In the genomic region with DNA sequence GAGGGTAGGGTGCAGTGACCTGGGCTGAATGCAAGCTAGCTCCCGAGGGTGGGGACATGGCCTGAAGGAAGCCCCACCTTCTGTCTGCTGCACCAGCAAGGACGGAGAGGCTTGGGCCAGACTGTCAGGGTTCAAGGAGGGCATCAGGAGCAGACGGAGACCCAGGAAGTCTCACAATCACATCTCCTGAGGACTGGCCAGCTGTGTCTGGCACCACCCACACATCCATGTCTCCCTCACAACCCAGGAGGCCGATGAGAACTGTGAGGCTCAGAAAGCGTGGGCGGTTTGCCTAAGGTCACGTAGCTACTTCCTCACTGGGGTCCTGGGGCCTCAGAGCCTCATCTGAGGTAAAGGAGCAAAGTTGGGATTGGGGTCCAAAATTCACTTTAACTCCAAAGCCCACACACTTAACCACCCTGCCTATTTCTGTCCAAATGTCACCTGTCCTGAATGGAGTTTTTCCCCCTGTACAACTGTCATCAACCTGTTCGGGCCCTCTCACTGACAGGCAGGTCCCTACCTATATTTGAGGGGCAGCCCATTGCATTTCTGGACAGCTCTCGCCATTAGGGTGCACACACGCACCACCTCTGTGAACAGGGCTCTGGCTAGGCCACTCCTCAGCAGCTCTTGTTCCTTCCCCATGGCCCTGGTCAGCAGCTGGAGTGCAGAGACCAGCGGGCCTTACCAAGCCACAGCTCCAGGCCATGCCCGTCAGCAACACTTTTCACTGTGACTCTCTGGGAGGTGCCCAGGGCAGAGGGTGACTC, we compare ENCODE assay signal across 14 cellular contexts. TPM values are rescaled to one million over a fixed set of nuclear protein-coding genes. Genes with fewer than 3 reads are reported as not detected.
DNase-seq lines count a peak whose midpoint lies in the region; ATAC-seq, FAIRE-seq and TF ChIP-seq lines count a peak whose summit lies in the region.
"Had no signal": no experiment of that assay in that cellular context is flagged by ENCODE, and none has a peak within 500 bp of the region (broad histone marks: within the 10 kb centered on the region; RNA-seq: fewer than 3 reads in every experiment).

No MANE protein-coding gene starts in this region.

- peaks cover 30 to 52% (median 47%) of the 10 kb centered on the region in 10 experiments for H3K4me1 ChIP-seq in BLaER1 treated with 17β-estradiol and CSF1 and Interleukin-3, amounts not matched to agents 10 nM and 100 nM
- peaks cover 0 to 3% of the 10 kb centered on the region in 2 experiments; a peak in 1 of 4 replicates for H3K4me1 ChIP-seq in SK-N-SH (ENCODE audit: control insufficient read depth in 1 of 2, insufficient read depth in 2 of 2, low read depth in 1 of 2, low read length in 1 of 2)

- H4K20me1 ChIP-seq in BLaER1 treated with 17β-estradiol and CSF1 and Interleukin-3, amounts not matched to agents 10 nM and 100 nM, result no peaks in the 10 kb centered on the region; a peak in 1 of 22 replicates
- no peaks in the 10 kb centered on the region for H4K20me1 ChIP-seq in SK-N-SH (ENCODE audit: insufficient read depth)

- 0 out of 2 replicates have a peak, but pooled peaks have one; percentile 18 for TF ChIP-seq POLR2A in GM12892 (IDR thresholded peaks at IDR 0.05; ENCODE audit: low read depth, low read length)

- no peak overlapping the region for H2AFZ ChIP-seq in SK-N-SH (ENCODE audit: low read depth)

- peak overlapping the region; percentile 63 to 87 (median 76) for H3K4me2 ChIP-seq in BLaER1 treated with 17β-estradiol and CSF1 and Interleukin-3, amounts not matched to agents 10 nM and 100 nM
- no peak overlapping the region for H3K4me2 ChIP-seq in SK-N-SH

- H3K9me2 ChIP-seq in SK-N-SH, result no peaks in the 10 kb centered on the region

- H3K36me3 ChIP-seq in BLaER1 treated with 17β-estradiol and CSF1 and Interleukin-3, amounts not matched to agents 10 nM and 100 nM, result no peaks in the 10 kb centered on the region
- no peaks in the 10 kb centered on the region for H3K36me3 ChIP-seq in SK-N-SH (replicated peaks in 1 of 2; ENCODE audit: control insufficient read depth in 1 of 2, insufficient read depth in 2 of 2, low read length in 1 of 2)
- H3K36me3 ChIP-seq: adrenal gland had no signal

- CTCF ChIA-PET in SK-N-SH (lab: Yijun Ruan, JAX), result interaction anchor here (0.9 to 1.5 kb wide), 3 partner anchors 50 to 423 kb away, joined by 3 read pairs; no protein-coding TSS in a partner anchor

- no peaks in the 10 kb centered on the region for H3K36me3 Mint-ChIP-seq in naive thymus-derived CD8-positive, alpha-beta T cell
- H3K36me3 Mint-ChIP-seq: CD4-positive, alpha-beta memory T cell had no signal

- H3K9ac ChIP-seq in BLaER1 treated with 17β-estradiol and CSF1 and Interleukin-3, amounts not matched to agents 10 nM and 100 nM, result peak overlapping the region in 2 of 11 experiments; percentile 26 to 34; a peak in 3 of 22 replicates
- no peak overlapping the region for H3K9ac ChIP-seq in SK-N-SH

- H3K27ac ChIP-seq in BLaER1 treated with 17β-estradiol and CSF1 and Interleukin-3, amounts not matched to agents 10 nM and 100 nM, result peak overlapping the region in 4 of 11 experiments; percentile 3 to 45 (median 34); a peak in 4 of 22 replicates
- H3K27ac ChIP-seq in SK-N-SH (ENCODE audit: low read depth in 2 of 2, low read length in 1 of 2), result no peak overlapping the region
- H3K27ac ChIP-seq: adrenal gland had no signal

- 0 out of 2 replicates have a peak, but pooled peaks have one; percentile 8 for TF ChIP-seq CTCF in SK-N-SH (IDR thresholded peaks at IDR 0.05)
- no peak for TF ChIP-seq CTCF in fibroblast of mammary gland (conservative IDR thresholded peaks at IDR 0.05; ENCODE audit: control insufficient read depth, insufficient read depth, low read depth, low read length)

- H3K9me3 ChIP-seq in BLaER1 treated with 17β-estradiol and CSF1 and Interleukin-3, amounts not matched to agents 10 nM and 100 nM (replicated peaks in 1 of 11), result peaks cover 0 to 8% (median 4%) of the 10 kb centered on the region in 11 experiments; a peak in 9 of 22 replicates
- no peaks in the 10 kb centered on the region for H3K9me3 ChIP-seq in SK-N-SH
- H3K9me3 ChIP-seq: adrenal gland had no signal

- no peak overlapping the region for H3K4me3 ChIP-seq in BLaER1 treated with 17β-estradiol and CSF1 and Interleukin-3, amounts not matched to agents 10 nM and 100 nM
- H3K4me3 ChIP-seq in SK-N-SH (ENCODE audit: low read depth in 2 of 2, low read length in 1 of 2), result no peak overlapping the region
- H3K4me3 ChIP-seq in fibroblast of mammary gland (ENCODE audit: control insufficient read depth, low read depth, low read length), result no peak overlapping the region
- H3K4me3 ChIP-seq: adrenal gland had no signal

- 0 out of 2 replicates have a peak, but pooled peaks have one; percentile 13 for TF ChIP-seq RAD21 in SK-N-SH (IDR thresholded peaks at IDR 0.05; ENCODE audit: low read length)

- peaks cover 5 to 45% (median 20%) of the 10 kb centered on the region in 5 donors for H3K27me3 Mint-ChIP-seq in naive thymus-derived CD8-positive, alpha-beta T cell

- H3K9me3 Mint-ChIP-seq in naive thymus-derived CD8-positive, alpha-beta T cell, result no peaks in the 10 kb centered on the region
- H3K9me3 Mint-ChIP-seq: CD4-positive, alpha-beta memory T cell had no signal

- TF ChIP-seq EP300 in SK-N-SH (IDR thresholded peaks at IDR 0.05; ENCODE audit: borderline replicate concordance in 1 of 2, low read depth in 1 of 2, low read length in 1 of 2), result no peak

- no peak overlapping the region for H3K4me3 Mint-ChIP-seq in naive thymus-derived CD8-positive, alpha-beta T cell

- peaks cover 7 to 21% (median 10%) of the 10 kb centered on the region in 4 donors for H3K4me1 Mint-ChIP-seq in naive thymus-derived CD8-positive, alpha-beta T cell

- no peaks in the 10 kb centered on the region for H3F3A ChIP-seq in SK-N-SH (replicated peaks; ENCODE audit: insufficient read depth)

- peak; percentile 92 for FAIRE-seq in GM12892 (lab: Jason Lieb, UNC)

- H3K27me3 ChIP-seq in BLaER1 treated with 17β-estradiol and CSF1 and Interleukin-3, amounts not matched to agents 10 nM and 100 nM, result peaks cover 14 to 22% (median 19%) of the 10 kb centered on the region in 11 experiments
- H3K27me3 ChIP-seq in SK-N-SH (ENCODE audit: insufficient read depth), result no peaks in the 10 kb centered on the region

- WGBS in SK-N-SH (ENCODE audit: low lambda C conversion rate), result 80% methylated on average over 10 of the region's 12 CpGs

- POLR2A ChIA-PET in SK-N-SH (lab: Yijun Ruan, JAX), result no interaction called here
- POLR2A ChIA-PET in naive thymus-derived CD8-positive, alpha-beta T cell (lab: Charles Lee), result no interaction called here

- no peaks in the 10 kb centered on the region for H3K79me2 ChIP-seq in SK-N-SH (ENCODE audit: insufficient read depth)

- peak overlapping the region in 1 of 10 donors; percentile 78 for H3K27ac Mint-ChIP-seq in naive thymus-derived CD8-positive, alpha-beta T cell

- DNase-seq in GM12892 (ENCODE audit: insufficient read length), result no peak
- no peak for DNase-seq in SK-N-SH
- peak; percentile 15 for DNase-seq in fibroblast of mammary gland (ENCODE audit: low read depth)
- DNase-seq in NCI-H1092 treated with DMSO at 0.1 percent for 48 hours (lab: John Stamatoyannopoulos, UW), result no peak
- DNase-seq in naive thymus-derived CD8-positive, alpha-beta T cell, result no peak
- DNase-seq in NCI-H2196 (lab: John Stamatoyannopoulos, UW; ENCODE audit: unreplicated experiment), result no peak
- no peak for DNase-seq in SKM-1 treated with dmso at 0.1 percent for 144 hours (lab: John Stamatoyannopoulos, UW; ENCODE audit: unreplicated experiment)
- DNase-seq: activated CD4-positive, alpha-beta T cell treated with anti-CD3 and anti-CD28 coated beads for 4 hours; CD4-positive, alpha-beta memory T cell; SHP77 had no signal

- no peak for ATAC-seq in naive thymus-derived CD8-positive, alpha-beta T cell

TF ChIP-seq in SK-N-SH, 30 proteins besides CTCF, POLR2A, EP300 and RAD21:
- TF ChIP-seq MXI1 (IDR thresholded peaks at IDR 0.05; ENCODE audit: low read depth, low read length) (no peak), SIN3A (IDR thresholded peaks at IDR 0.05; ENCODE audit: borderline replicate concordance, low read depth, low read length) (no peak), YY1 (IDR thresholded peaks at IDR 0.05; ENCODE audit: low read depth) (no peak)

RNA-seq across cellular contexts. Expression of gene IL13, which starts 3.4 kb away (rescaled TPM):
- 0.47 TPM for polyA plus RNA-seq in GM12892 (2012; ENCODE audit: missing spikeins)
- 0.05 and 0.08 TPM in 2 replicates for polyA plus RNA-seq in SK-N-SH (2012; rRNA removed)
- polyA plus RNA-seq in SK-N-SH (2012; cell fraction: cytosol; rRNA removed), result not detected in 2 replicates
- 0.47 and 0.73 TPM in 2 replicates for polyA plus RNA-seq in SK-N-SH (2012; cell fraction: nucleus; rRNA removed)
- total RNA-seq in naive thymus-derived CD8-positive, alpha-beta T cell, result under 1 TPM in 1 of 2 experiments, not detected in 1; 0.31 TPM
- polyA plus RNA-seq in naive thymus-derived CD8-positive, alpha-beta T cell, result not detected
- total RNA-seq: CD4-positive, alpha-beta memory T cell; liver; osteocyte had no signal
- polyA plus RNA-seq: CD4-positive, alpha-beta memory T cell; liver had no signal

RNA-seq across cellular contexts. Expression of gene IL4, which starts 12.4 kb away (rescaled TPM):
- polyA plus RNA-seq in GM12892 (2012; ENCODE audit: missing spikeins), result not detected
- not detected in 2 replicates for polyA plus RNA-seq in SK-N-SH (2012; rRNA removed)
- polyA plus RNA-seq in SK-N-SH (2012; cell fraction: cytosol; rRNA removed), result not detected in 2 replicates
- not detected in 2 replicates for polyA plus RNA-seq in SK-N-SH (2012; cell fraction: nucleus; rRNA removed)
- total RNA-seq in naive thymus-derived CD8-positive, alpha-beta T cell, result not detected
- not detected for polyA plus RNA-seq in naive thymus-derived CD8-positive, alpha-beta T cell
- total RNA-seq: adrenal gland; CD4-positive, alpha-beta memory T cell; liver; osteocyte had no signal
- polyA plus RNA-seq: adrenal gland; CD4-positive, alpha-beta memory T cell; liver had no signal
